In genomic region chr3:30737746-30738499, GRCh38 we compare ENCODE assay signal across 23 cellular contexts.
"Had no signal": no experiment of that assay in that cellular context is flagged by ENCODE, and none has a peak within 500 bp of the region (broad histone marks: within the 10 kb centered on the region; RNA-seq: fewer than 3 reads in every experiment).

No MANE protein-coding gene starts in this region.

- H3K4me3 ChIP-seq: dorsolateral prefrontal cortex, hepatocyte, lung, suprapubic skin, vagina had no signal

- H3K27me3 ChIP-seq: hepatocyte, suprapubic skin, vagina had no signal

- H3K4me3 Mint-ChIP-seq: activated CD4-positive, alpha-beta T cell treated with anti-CD3 and anti-CD28 coated beads, Interleukin-2, amount 10 ng/mL, durations not matched to agents 7 days and 5 days; activated naive CD4-positive, alpha-beta T cell treated with anti-CD3 and anti-CD28 coated beads, Interleukin-2, amount 50 U/mL, for 24 hours; stimulated activated naive CD8-positive, alpha-beta T cell treated with anti-CD3 and anti-CD28 coated beads, Interleukin-15, Interleukin-2, amounts not matched to agents 100 ng/mL and 50 ng/mL, for 24 hours; T-helper 2 cell treated with Interferon-gamma antibody and Interleukin-4, amounts not matched to agents 5 μg/mL and 100 μg/mL, for 36 hours; WTC11 had no signal

- H3K9me3 ChIP-seq: SK-N-SH, suprapubic skin, vagina had no signal

- H3K27ac Mint-ChIP-seq: activated CD4-positive, alpha-beta T cell treated with anti-CD3 and anti-CD28 coated beads, Interleukin-2, amount 10 ng/mL, durations not matched to agents 7 days and 5 days; activated naive CD4-positive, alpha-beta T cell treated with anti-CD3 and anti-CD28 coated beads, Interleukin-2, amount 50 U/mL, for 24 hours; activated T-helper 2 cell treated with anti-CD3 and anti-CD28 coated beads, Interferon-gamma antibody, Interleukin-2, Interleukin-4, amounts not matched to agents 10 μg/mL and 5 μg/mL and 100 μg/mL, durations not matched to agents 14 hours and 24 hours and 36 hours; stimulated activated naive CD8-positive, alpha-beta T cell treated with anti-CD3 and anti-CD28 coated beads, Interleukin-15, Interleukin-2, amounts not matched to agents 100 ng/mL and 50 ng/mL, for 24 hours; T-helper 2 cell treated with Interferon-gamma antibody and Interleukin-4, amounts not matched to agents 5 μg/mL and 100 μg/mL, for 36 hours; WTC11 had no signal

- H3K9me3 Mint-ChIP-seq: activated naive CD4-positive, alpha-beta T cell treated with anti-CD3 and anti-CD28 coated beads, Interleukin-2, amount 50 U/mL, for 24 hours; activated T-helper 2 cell treated with anti-CD3 and anti-CD28 coated beads, Interferon-gamma antibody, Interleukin-2, Interleukin-4, amounts not matched to agents 10 μg/mL and 5 μg/mL and 100 μg/mL, durations not matched to agents 14 hours and 24 hours and 36 hours had no signal

- H2AFZ ChIP-seq: hepatocyte had no signal

- H3K79me2 ChIP-seq: hepatocyte had no signal

- H3K9ac ChIP-seq: SK-N-SH had no signal

- ATAC-seq: left lobe of liver, WTC11 had no signal

- H3K27ac ChIP-seq: dorsolateral prefrontal cortex, epithelial cell of prostate, hepatocyte, suprapubic skin, vagina had no signal

- H3K9me2 ChIP-seq: SK-N-SH had no signal

- H3K36me3 ChIP-seq: suprapubic skin, vagina had no signal

- DNase-seq: activated CD4-positive, alpha-beta T cell treated with anti-CD3 and anti-CD28 coated beads, Interleukin-2, amount 10 ng/mL, durations not matched to agents 7 days and 5 days; activated CD8-positive, alpha-beta memory T cell treated with anti-CD3 and anti-CD28 coated beads for 24 hours; activated CD8-positive, alpha-beta memory T cell treated with anti-CD3 and anti-CD28 coated beads, Interleukin-2, amount 50 U/mL, for 48 hours; amygdala; dorsolateral prefrontal cortex; foreskin fibroblast; midbrain; SK-N-SH; stimulated activated CD4-positive, alpha-beta T cell treated with anti-CD3 and anti-CD28 coated beads, Interleukin-12 subunit alpha, Interleukin-12 subunit beta, amount 100 ng/mL, for 4 hours; stimulated activated CD4-positive, alpha-beta T cell treated with anti-CD3 and anti-CD28 coated beads, Interleukin-1b, Interleukin-23, amount 100 ng/mL, for 48 hours; stimulated activated CD8-positive, alpha-beta memory T cell treated with anti-CD3 and anti-CD28 coated beads, Interleukin-4, amount 100 ng/mL, for 48 hours; trophoblast cell had no signal

- H3K36me3 Mint-ChIP-seq: activated naive CD4-positive, alpha-beta T cell treated with anti-CD3 and anti-CD28 coated beads, Interleukin-2, amount 50 U/mL, for 24 hours; WTC11 had no signal

- H3K4me1 ChIP-seq: suprapubic skin, vagina had no signal

- H3K27me3 Mint-ChIP-seq: activated CD4-positive, alpha-beta T cell treated with anti-CD3 and anti-CD28 coated beads, Interleukin-2, amount 10 ng/mL, durations not matched to agents 7 days and 5 days; activated naive CD4-positive, alpha-beta T cell treated with anti-CD3 and anti-CD28 coated beads, Interleukin-2, amount 50 U/mL, for 24 hours; stimulated activated naive CD8-positive, alpha-beta T cell treated with anti-CD3 and anti-CD28 coated beads, Interleukin-15, Interleukin-2, amounts not matched to agents 100 ng/mL and 50 ng/mL, for 24 hours had no signal

- H3K4me2 ChIP-seq: hepatocyte, SK-N-SH had no signal
